21 cellular contexts compared by ENCODE assay signal in the genomic region with DNA sequence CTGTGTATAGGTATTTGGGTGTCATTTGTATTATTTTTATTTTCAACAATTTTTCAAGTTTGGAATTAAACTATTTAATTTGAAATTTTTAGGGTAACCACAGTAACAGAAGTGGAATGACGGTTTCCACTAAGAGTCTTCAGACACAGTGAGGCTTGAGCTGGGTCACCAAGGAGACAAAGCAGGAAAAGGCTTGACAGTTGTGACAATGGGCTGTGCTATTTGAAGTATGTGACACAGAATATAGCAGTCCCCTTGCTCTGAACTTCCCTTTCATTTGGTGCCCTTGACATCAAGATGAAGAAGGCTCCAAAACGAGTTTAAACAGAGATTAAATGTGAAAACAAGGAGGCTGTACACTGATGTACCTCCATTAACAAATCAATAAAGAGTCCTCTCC.
DNase-seq lines count a peak whose midpoint lies in the region; ATAC-seq and TF ChIP-seq lines count a peak whose summit lies in the region.
"Had no signal": no experiment of that assay in that cellular context is flagged by ENCODE, and none has a peak within 500 bp of the region (broad histone marks: within the 10 kb centered on the region; RNA-seq: fewer than 3 reads in every experiment).

No MANE protein-coding gene starts in this region.

- H3K79me1 ChIP-seq in mesendoderm (ENCODE audit: low read length) = no peaks in the 10 kb centered on the region

- no peaks in the 10 kb centered on the region for H3K36me3 ChIP-seq in NT2/D1 (ENCODE audit: insufficient read depth, insufficient read length, low read length)
- no peaks in the 10 kb centered on the region for H3K36me3 ChIP-seq in mesendoderm (ENCODE audit: control insufficient read depth, insufficient read depth, low read length)
- no peaks in the 10 kb centered on the region for H3K36me3 ChIP-seq in osteoblast (ENCODE audit: insufficient read depth, low read length)
- H3K36me3 ChIP-seq: BLaER1 treated with 17β-estradiol and CSF1 and Interleukin-3, amounts not matched to agents 10 nM and 100 nM; Peyer's patch had no signal

- no peak overlapping the region for H2BK5ac ChIP-seq in mesendoderm (ENCODE audit: low read length)

- peak; percentile 40 for ATAC-seq in GM18867 (IDR thresholded peaks at IDR 0.05; ENCODE audit: unreplicated experiment)
- no peak for ATAC-seq in stimulated activated naive B cell treated with anti-CD40 and anti-IgM and Interleukin-4, amounts not matched to agents 10 μg/mL and 1 μg/mL and 100 μg/mL, for 72 hours (replicated peaks)

- H2AFZ ChIP-seq in osteoblast (ENCODE audit: low read length) = no peak overlapping the region

- no peak overlapping the region for H3K23ac ChIP-seq in mesendoderm (ENCODE audit: low read length)

- no peak overlapping the region for H4K8ac ChIP-seq in mesendoderm (ENCODE audit: low read depth, low read length)

- H3K4me1 ChIP-seq in NT2/D1 (ENCODE audit: insufficient read depth, insufficient read length) (no peaks in the 10 kb centered on the region), mesendoderm (ENCODE audit: control insufficient read depth, low read depth, low read length) (no peaks in the 10 kb centered on the region), osteoblast (ENCODE audit: insufficient read depth, low read length) (no peaks in the 10 kb centered on the region)
- H3K4me1 ChIP-seq: BLaER1 treated with 17β-estradiol and CSF1 and Interleukin-3, amounts not matched to agents 10 nM and 100 nM; Peyer's patch had no signal

- no peak overlapping the region for H3K4ac ChIP-seq in mesendoderm (ENCODE audit: low read depth, low read length)

- no peaks in the 10 kb centered on the region for H3K79me2 ChIP-seq in mesendoderm (ENCODE audit: control insufficient read depth, insufficient read depth, low read length)
- no peaks in the 10 kb centered on the region for H3K79me2 ChIP-seq in osteoblast (ENCODE audit: insufficient read depth, low read length)

- no peak overlapping the region for H2BK15ac ChIP-seq in mesendoderm (replicated peaks; ENCODE audit: low read depth)

- no peak overlapping the region for H4K5ac ChIP-seq in mesendoderm (ENCODE audit: low read length)

- no CpG with 5 or more reads among the region's 2 CpGs for WGBS in mesendoderm (ENCODE audit: extremely low coverage, insufficient coverage, low lambda C conversion rate)

- H3K27ac ChIP-seq in mesendoderm (ENCODE audit: low read depth, low read length) = no peak overlapping the region
- no peak overlapping the region for H3K27ac ChIP-seq in osteoblast (ENCODE audit: low read depth, low read length)
- H3K27ac ChIP-seq: BLaER1 treated with 17β-estradiol and CSF1 and Interleukin-3, amounts not matched to agents 10 nM and 100 nM; Peyer's patch; SK-N-MC had no signal

- H3K4me1 Mint-ChIP-seq in stimulated activated naive B cell treated with anti-CD40 and anti-IgM and Interleukin-4, amounts not matched to agents 10 μg/mL and 1 μg/mL and 100 μg/mL, for 72 hours = no peaks in the 10 kb centered on the region

- no peak overlapping the region for H3K4me3 Mint-ChIP-seq in stimulated activated naive B cell treated with anti-CD40 and anti-IgM and Interleukin-4, amounts not matched to agents 10 μg/mL and 1 μg/mL and 100 μg/mL, for 72 hours
- H3K4me3 Mint-ChIP-seq: CD4-positive, alpha-beta T cell; H9 had no signal

- no peak overlapping the region for H2AK5ac ChIP-seq in mesendoderm (ENCODE audit: low read length)

- H3K4me3 ChIP-seq in NT2/D1 (ENCODE audit: insufficient read length, low read depth) (no peak overlapping the region), mesendoderm (ENCODE audit: low read length) (no peak overlapping the region), osteoblast (ENCODE audit: insufficient read depth, low read length) (no peak overlapping the region)
- H3K4me3 ChIP-seq: BLaER1 treated with 17β-estradiol and CSF1 and Interleukin-3, amounts not matched to agents 10 nM and 100 nM; Peyer's patch; SK-N-MC had no signal

- no peaks in the 10 kb centered on the region for H3K9me3 Mint-ChIP-seq in stimulated activated naive B cell treated with anti-CD40 and anti-IgM and Interleukin-4, amounts not matched to agents 10 μg/mL and 1 μg/mL and 100 μg/mL, for 72 hours
- H3K9me3 Mint-ChIP-seq: H9 had no signal

- H4K20me1 ChIP-seq in osteoblast (ENCODE audit: insufficient read depth, low read length) = no peaks in the 10 kb centered on the region
- H4K20me1 ChIP-seq: BLaER1 treated with 17β-estradiol and CSF1 and Interleukin-3, amounts not matched to agents 10 nM and 100 nM had no signal

- no peaks in the 10 kb centered on the region for H3K27me3 ChIP-seq in NT2/D1 (ENCODE audit: insufficient read depth, insufficient read length)
- no peaks in the 10 kb centered on the region for H3K27me3 ChIP-seq in mesendoderm (ENCODE audit: insufficient read depth, low read length, poor library complexity)
- H3K27me3 ChIP-seq in osteoblast (ENCODE audit: insufficient read depth, low read length) = no peaks in the 10 kb centered on the region
- H3K27me3 ChIP-seq: BLaER1 treated with 17β-estradiol and CSF1 and Interleukin-3, amounts not matched to agents 10 nM and 100 nM; Peyer's patch had no signal

- H3K4me2 ChIP-seq in mesendoderm (ENCODE audit: low read length) (no peak overlapping the region), osteoblast (ENCODE audit: insufficient read depth, low read length) (no peak overlapping the region)
- H3K4me2 ChIP-seq: BLaER1 treated with 17β-estradiol and CSF1 and Interleukin-3, amounts not matched to agents 10 nM and 100 nM had no signal

- no peak overlapping the region for H3K9ac ChIP-seq in NT2/D1 (ENCODE audit: insufficient read length, low read depth)
- no peak overlapping the region for H3K9ac ChIP-seq in mesendoderm (ENCODE audit: low read length)
- H3K9ac ChIP-seq: BLaER1 treated with 17β-estradiol and CSF1 and Interleukin-3, amounts not matched to agents 10 nM and 100 nM had no signal

- no peaks in the 10 kb centered on the region for H3K9me3 ChIP-seq in NT2/D1 (ENCODE audit: insufficient read depth, low read length)
- no peaks in the 10 kb centered on the region for H3K9me3 ChIP-seq in osteoblast (ENCODE audit: low read depth, low read length)
- H3K9me3 ChIP-seq: BLaER1 treated with 17β-estradiol and CSF1 and Interleukin-3, amounts not matched to agents 10 nM and 100 nM; Peyer's patch had no signal

- H3K27ac Mint-ChIP-seq in stimulated activated naive B cell treated with anti-CD40 and anti-IgM and Interleukin-4, amounts not matched to agents 10 μg/mL and 1 μg/mL and 100 μg/mL, for 72 hours = no peak overlapping the region
- H3K27ac Mint-ChIP-seq: CD4-positive, alpha-beta T cell; H9 had no signal

- H3K27me3 Mint-ChIP-seq in stimulated activated naive B cell treated with anti-CD40 and anti-IgM and Interleukin-4, amounts not matched to agents 10 μg/mL and 1 μg/mL and 100 μg/mL, for 72 hours = no peaks in the 10 kb centered on the region
- H3K27me3 Mint-ChIP-seq: CD4-positive, alpha-beta T cell had no signal

- peak; percentile 3 for DNase-seq in NT2/D1 (ENCODE audit: low read depth, low spot score)
- peak; percentile 87 for DNase-seq in mesendoderm
- DNase-seq in retina = peak; percentile 34
- DNase-seq in activated naive CD4-positive, alpha-beta T cell (lab: John Stamatoyannopoulos, UW) = no peak
- no peak for DNase-seq in osteoblast (ENCODE audit: insufficient read length, low spot score, missing footprints)
- DNase-seq in stimulated activated naive B cell treated with anti-CD40 and anti-IgM and Interleukin-4, amounts not matched to agents 10 μg/mL and 1 μg/mL and 100 μg/mL, for 72 hours = no peak
- DNase-seq: CD4-positive, alpha-beta T cell; DMS79; EL; GDM1; H9; Kasumi-1; NCI-H2029; NCI-H2227 treated with DMSO at 0.1 percent for 48 hours; NCI-H69; OCI-M1; Peyer's patch; SIG-M5 had no signal

- H3K18ac ChIP-seq in mesendoderm (ENCODE audit: low read length) = no peak overlapping the region

- no peak overlapping the region for H3K56ac ChIP-seq in mesendoderm (ENCODE audit: low read length)

- TF ChIP-seq CTCF in osteoblast (IDR thresholded peaks at IDR 0.05; ENCODE audit: extremely low read depth, low read depth, low read length) = no peak

- no peak overlapping the region for H2BK120ac ChIP-seq in mesendoderm (ENCODE audit: low read depth, low read length)

- H3K36me3 Mint-ChIP-seq in stimulated activated naive B cell treated with anti-CD40 and anti-IgM and Interleukin-4, amounts not matched to agents 10 μg/mL and 1 μg/mL and 100 μg/mL, for 72 hours = no peaks in the 10 kb centered on the region

Comparison
In these comparisons a context has a peak if more than half of its experiments do, and no peak if none do; other contexts are left out.
1. DNase-seq: peak in NT2/D1 (single experiment), mesendoderm (single experiment) and retina (single experiment); none in activated naive CD4-positive, alpha-beta T cell (0 of 4), osteoblast (single experiment) and stimulated activated naive B cell treated with anti-CD40 and anti-IgM and Interleukin-4, amounts not matched to agents 10 μg/mL and 1 μg/mL and 100 μg/mL, for 72 hours (single experiment).